Comparison of ENCODE assay signal across 11 cellular contexts in genomic region chr2:96665083-96665569, GRCh38. TPM values are rescaled to one million over a fixed set of nuclear protein-coding genes. Genes with fewer than 3 reads are reported as not detected.
DNase-seq lines count a peak whose midpoint lies in the region; ATAC-seq and TF ChIP-seq lines count a peak whose summit lies in the region.
"Had no signal": no experiment of that assay in that cellular context is flagged by ENCODE, and none has a peak within 500 bp of the region (broad histone marks: within the 10 kb centered on the region; RNA-seq: fewer than 3 reads in every experiment).

No MANE protein-coding gene starts in this region.

- H2AFZ ChIP-seq in smooth muscle cell (ENCODE audit: low read depth), result no peak overlapping the region

- no peaks in the 10 kb centered on the region for H3F3A ChIP-seq in smooth muscle cell (ENCODE audit: low read depth)

- TF ChIP-seq CTCF in cardiac muscle cell (IDR thresholded peaks at IDR 0.05; ENCODE audit: low read depth, low read length), result no peak
- TF ChIP-seq CTCF in smooth muscle cell (IDR thresholded peaks at IDR 0.05; ENCODE audit: borderline replicate concordance, insufficient read depth, poor library complexity, severe bottlenecking), result no peak

- peak overlapping the region; percentile 42 for H3K9ac ChIP-seq in smooth muscle cell (ENCODE audit: low read depth)

- DNase-seq in HCEC 1CT (peak; percentile 99), SW480 (ENCODE audit: low spot score) (peak; percentile 65), cardiac muscle cell (ENCODE audit: low read depth in 1 of 2, low spot score in 1 of 2) (peak; percentile 70 to 99), smooth muscle cell (lab: John Stamatoyannopoulos, UW; ENCODE audit: unreplicated experiment) (no peak)
- DNase-seq in activated CD8-positive, alpha-beta memory T cell treated with anti-CD3 and anti-CD28 coated beads for 24 hours, result no peak
- DNase-seq: NCI-H2029 had no signal

- H4K20me1 ChIP-seq in smooth muscle cell (ENCODE audit: low read depth), result no peaks in the 10 kb centered on the region

- H3K27me3 ChIP-seq in cardiac muscle cell, result no peaks in the 10 kb centered on the region
- no peaks in the 10 kb centered on the region for H3K27me3 ChIP-seq in smooth muscle cell (ENCODE audit: low read depth)

- H3K9me3 ChIP-seq in cardiac muscle cell (ENCODE audit: low read depth) (no peaks in the 10 kb centered on the region), smooth muscle cell (replicated peaks; ENCODE audit: low read depth) (no peaks in the 10 kb centered on the region)

- H3K36me3 ChIP-seq in cardiac muscle cell, result no peaks in the 10 kb centered on the region
- no peaks in the 10 kb centered on the region for H3K36me3 ChIP-seq in smooth muscle cell (ENCODE audit: low read depth)

- no peaks in the 10 kb centered on the region for H3K79me2 ChIP-seq in smooth muscle cell (ENCODE audit: low read depth)

- H3K4me2 ChIP-seq in smooth muscle cell, result peak overlapping the region; percentile 41

- peak overlapping the region; percentile 96 for H3K27ac ChIP-seq in cardiac muscle cell
- H3K27ac ChIP-seq in smooth muscle cell (ENCODE audit: low read depth), result peak overlapping the region; percentile 89

- H3K4me1 ChIP-seq in cardiac muscle cell (ENCODE audit: low read depth), result peaks cover 9% of the 10 kb centered on the region
- H3K4me1 ChIP-seq in smooth muscle cell (ENCODE audit: low read depth), result no peaks in the 10 kb centered on the region

- ATAC-seq in GM19397 (IDR thresholded peaks at IDR 0.05; ENCODE audit: unreplicated experiment) (no peak), HG03378 (IDR thresholded peaks at IDR 0.05; ENCODE audit: unreplicated experiment) (no peak), HG03175 (IDR thresholded peaks at IDR 0.05; ENCODE audit: unreplicated experiment) (no peak)

- whole genome bisulfite sequencing in smooth muscle cell (ENCODE audit: low lambda C conversion rate), result 37% methylated on average over 3 of the region's 3 CpGs

- H3K4me3 ChIP-seq in cardiac muscle cell (no peak overlapping the region), smooth muscle cell (no peak overlapping the region)

RNA-seq across cellular contexts. Expression of gene FER1L5, which starts 22.6 kb away (rescaled TPM):
- total RNA-seq in cardiac muscle cell, result 0.63 and 2.1 TPM in 2 replicates
- 1.9 and 2.6 TPM in 2 replicates for polyA plus RNA-seq in cardiac muscle cell
- not detected in 2 replicates for total RNA-seq in smooth muscle cell
- 0.12 TPM in 1 of 2 replicates, not detected in the other for polyA plus RNA-seq in smooth muscle cell
- total RNA-seq: activated T-helper 1 cell treated with anti-CD3 and anti-CD28 coated beads, Interleukin-12 subunit alpha, Interleukin-12 subunit beta, Interleukin-2, Interleukin-4 antibody, amounts not matched to agents 30 ng/mL and 10 ng/mL and 1 ng/mL, durations not matched to agents 14 hours and 24 hours and 36 hours; mononuclear cell had no signal

RNA-seq across cellular contexts. Expression of gene KANSL3, which starts 27.0 kb away (rescaled TPM):
- 56.8 and 59.2 TPM in 2 replicates for total RNA-seq in cardiac muscle cell
- polyA plus RNA-seq in cardiac muscle cell, result 40.4 and 41.9 TPM in 2 replicates
- 13.3 and 16.2 TPM in 2 replicates for total RNA-seq in smooth muscle cell
- polyA plus RNA-seq in smooth muscle cell, result 12.0 and 14.6 TPM in 2 replicates

Comparison
In these comparisons a context has a peak if more than half of its experiments do, and no peak if none do; other contexts are left out.
1. DNase-seq: peak in HCEC 1CT (single experiment), SW480 (single experiment) and cardiac muscle cell (2 of 2); none in smooth muscle cell (single experiment) and activated CD8-positive, alpha-beta memory T cell treated with anti-CD3 and anti-CD28 coated beads for 24 hours (single experiment).